Comparison of ENCODE assay signal across 17 cellular contexts in genomic region chr3:37096292-37096691, GRCh38.
DNase-seq lines count a peak whose midpoint lies in the region; ATAC-seq, FAIRE-seq and TF ChIP-seq lines count a peak whose summit lies in the region.
"Had no signal": no experiment of that assay in that cellular context is flagged by ENCODE, and none has a peak within 500 bp of the region (broad histone marks: within the 10 kb centered on the region; RNA-seq: fewer than 3 reads in every experiment).

No MANE protein-coding gene starts in this region.

- H2AFZ ChIP-seq in HepG2 (ENCODE audit: low read length): no peak overlapping the region

- H4K20me1 ChIP-seq in HepG2 (ENCODE audit: insufficient read depth, low read length): no peaks in the 10 kb centered on the region
- H4K20me1 ChIP-seq: BLaER1 had no signal

- CTCF ChIA-PET in HepG2 (lab: Yijun Ruan, JAX; ENCODE audit: low intra/inter-chr PET ratio, low total read pairs): no interaction called here

- no peaks in the 10 kb centered on the region for H3K9me3 ChIP-seq in HepG2 (ENCODE audit: low read length)
- no peaks in the 10 kb centered on the region for H3K9me3 ChIP-seq in ascending aorta
- H3K9me3 ChIP-seq: BLaER1, prostate gland, upper lobe of left lung had no signal

- H3K4me2 ChIP-seq in HepG2 (ENCODE audit: low read depth, low read length): no peak overlapping the region
- H3K4me2 ChIP-seq: BLaER1 had no signal

- ATAC-seq in HepG2: no peak
- ATAC-seq in stimulated activated naive CD8-positive, alpha-beta T cell treated with anti-CD3 and anti-CD28 coated beads, Interleukin-15, Interleukin-2, amounts not matched to agents 100 U/mL and 50 U/mL, for 24 hours: no peak

- H3K4me3 ChIP-seq in HepG2 (replicated peaks in 1 of 3; ENCODE audit: insufficient read depth in 1 of 3, low read depth in 2 of 3, low read length in 3 of 3): no peak overlapping the region
- H3K4me3 ChIP-seq in ascending aorta: no peak overlapping the region
- H3K4me3 ChIP-seq: BLaER1, prostate gland, upper lobe of left lung had no signal

- 0 out of 4 replicates have a peak, but pooled peaks of 1 of the 2 experiments have one; percentile 11 for TF ChIP-seq EP300 in HepG2 (IDR thresholded peaks at IDR 0.05; ENCODE audit: low read depth in 2 of 2, low read length in 2 of 2)
- TF ChIP-seq EP300 in HepG2 (CRISPR knock-in tag; IDR thresholded peaks at IDR 0.05; ENCODE audit: borderline replicate concordance): no peak

- BruUV-seq in HepG2 (replicated peaks; lab: Mats Ljungman, UMichigan): no TSS peak

- no peak overlapping the region for H3K27ac ChIP-seq in HepG2 (ENCODE audit: extremely low read length, insufficient read depth, low read length)
- no peak overlapping the region for H3K27ac ChIP-seq in ascending aorta
- H3K27ac ChIP-seq: BLaER1 had no signal

- in situ Hi-C loops in HepG2 (cut with HindIII; ENCODE audit: extremely low pct_ligation_motif_present, low pct_unique_long_range_greater_than_20kb): no loop called here

- FAIRE-seq in HepG2 (lab: Jason Lieb, UNC): no peak

- no peak overlapping the region for H3K9ac ChIP-seq in HepG2 (ENCODE audit: insufficient read depth, low read depth, low read length)
- H3K9ac ChIP-seq: BLaER1 had no signal

- TF ChIP-seq POLR2A in HepG2 (IDR thresholded peaks at IDR 0.05; ENCODE audit: insufficient read depth in 1 of 2, low read depth in 2 of 2, low read length in 2 of 2): no peak

- H3K4me1 ChIP-seq in HepG2 (ENCODE audit: insufficient read depth, low read length) (peaks cover 19% of the 10 kb centered on the region), ascending aorta (peaks cover 0 to 14% of the 10 kb centered on the region in 2 donors)
- H3K4me1 ChIP-seq: BLaER1, prostate gland had no signal

- POLR2A ChIA-PET in HepG2 (lab: Yijun Ruan, JAX): no interaction called here

- H3K36me3 Mint-ChIP-seq in progenitor cell of endocrine pancreas (ENCODE audit: insufficient read depth): peaks cover 9% of the 10 kb centered on the region

- intact Hi-C loops in HepG2 (cut with micrococcal nuclease; ENCODE audit: unreplicated experiment): no loop called here
- intact Hi-C loops in ascending aorta (cut with DNase I): no loop called here

- H3K27me3 ChIP-seq in HepG2 (ENCODE audit: control insufficient read depth in 1 of 2, insufficient read depth in 2 of 2, low read length in 2 of 2) (no peaks in the 10 kb centered on the region), ascending aorta (no peaks in the 10 kb centered on the region)
- H3K27me3 ChIP-seq: BLaER1, upper lobe of left lung had no signal

- no peaks in the 10 kb centered on the region for H3K9me3 Mint-ChIP-seq in progenitor cell of endocrine pancreas (ENCODE audit: low read depth)

- H3K36me3 ChIP-seq in HepG2 (replicated peaks in 1 of 2; ENCODE audit: control insufficient read depth in 1 of 2, insufficient read depth in 2 of 2, low read length in 2 of 2): peaks cover 0 to 5% of the 10 kb centered on the region in 2 experiments; a peak in 2 of 5 replicates
- peaks cover 0 to 34% of the 10 kb centered on the region in 2 donors for H3K36me3 ChIP-seq in ascending aorta
- H3K36me3 ChIP-seq: prostate gland had no signal

- H3K79me2 ChIP-seq in HepG2 (ENCODE audit: insufficient read depth, low read length): no peaks in the 10 kb centered on the region

- WGBS in HepG2 (ENCODE audit: low lambda C conversion rate): 46% methylated on average over 1 of the region's 1 CpG

- H3K27me3 Mint-ChIP-seq in progenitor cell of endocrine pancreas: no peaks in the 10 kb centered on the region

- H3K4me1 Mint-ChIP-seq in progenitor cell of endocrine pancreas (ENCODE audit: low read depth): peaks cover 10% of the 10 kb centered on the region

- peak; percentile 20 for DNase-seq in 8988T
- peak; percentile 85 for DNase-seq in HCEC 1CT
- peak; percentile 36 for DNase-seq in dedifferentiated amniotic fluid mesenchymal stem cell (ENCODE audit: extremely low spot score)
- peak; percentile 73 for DNase-seq in HepG2 (ENCODE audit: low spot score)
- no peak for DNase-seq in activated CD8-positive, alpha-beta memory T cell treated with anti-CD3 and anti-CD28 coated beads for 24 hours
- DNase-seq in progenitor cell of endocrine pancreas (ENCODE audit: low spot score, unreplicated experiment): no peak
- DNase-seq in ascending aorta (ENCODE audit: low spot score in 2 of 2): no peak
- DNase-seq in stimulated activated naive CD8-positive, alpha-beta T cell treated with anti-CD3 and anti-CD28 coated beads, Interleukin-15, Interleukin-2, amounts not matched to agents 100 U/mL and 50 U/mL, for 24 hours: no peak
- DNase-seq: activated naive CD4-positive, alpha-beta T cell treated with anti-CD3 and anti-CD28 coated beads, Interleukin-2, amount 50 U/mL, for 16 hours; effector memory CD4-positive, alpha-beta T cell; islet precursor cell; NCI-H1048; NCI-H774; T-helper 1 cell; upper lobe of left lung had no signal

- H3K27ac Mint-ChIP-seq in progenitor cell of endocrine pancreas: no peak overlapping the region

- TF ChIP-seq CTCF in HepG2 (CRISPR knock-in tag; IDR thresholded peaks at IDR 0.05): no peak
- no peak for TF ChIP-seq CTCF in progenitor cell of endocrine pancreas (IDR thresholded peaks at IDR 0.05; ENCODE audit: unreplicated experiment)
- no peak for TF ChIP-seq CTCF in ascending aorta (IDR thresholded peaks at IDR 0.05)

- no peak overlapping the region for H3K4me3 Mint-ChIP-seq in progenitor cell of endocrine pancreas (ENCODE audit: low read depth)

- TF ChIP-seq RAD21 in HepG2 (CRISPR knock-in tag; IDR thresholded peaks at IDR 0.05): no peak

TF ChIP-seq in HepG2, 621 proteins besides CTCF, POLR2A, EP300 and RAD21 (continues in another document):
- TF ChIP-seq, protein P1, sequence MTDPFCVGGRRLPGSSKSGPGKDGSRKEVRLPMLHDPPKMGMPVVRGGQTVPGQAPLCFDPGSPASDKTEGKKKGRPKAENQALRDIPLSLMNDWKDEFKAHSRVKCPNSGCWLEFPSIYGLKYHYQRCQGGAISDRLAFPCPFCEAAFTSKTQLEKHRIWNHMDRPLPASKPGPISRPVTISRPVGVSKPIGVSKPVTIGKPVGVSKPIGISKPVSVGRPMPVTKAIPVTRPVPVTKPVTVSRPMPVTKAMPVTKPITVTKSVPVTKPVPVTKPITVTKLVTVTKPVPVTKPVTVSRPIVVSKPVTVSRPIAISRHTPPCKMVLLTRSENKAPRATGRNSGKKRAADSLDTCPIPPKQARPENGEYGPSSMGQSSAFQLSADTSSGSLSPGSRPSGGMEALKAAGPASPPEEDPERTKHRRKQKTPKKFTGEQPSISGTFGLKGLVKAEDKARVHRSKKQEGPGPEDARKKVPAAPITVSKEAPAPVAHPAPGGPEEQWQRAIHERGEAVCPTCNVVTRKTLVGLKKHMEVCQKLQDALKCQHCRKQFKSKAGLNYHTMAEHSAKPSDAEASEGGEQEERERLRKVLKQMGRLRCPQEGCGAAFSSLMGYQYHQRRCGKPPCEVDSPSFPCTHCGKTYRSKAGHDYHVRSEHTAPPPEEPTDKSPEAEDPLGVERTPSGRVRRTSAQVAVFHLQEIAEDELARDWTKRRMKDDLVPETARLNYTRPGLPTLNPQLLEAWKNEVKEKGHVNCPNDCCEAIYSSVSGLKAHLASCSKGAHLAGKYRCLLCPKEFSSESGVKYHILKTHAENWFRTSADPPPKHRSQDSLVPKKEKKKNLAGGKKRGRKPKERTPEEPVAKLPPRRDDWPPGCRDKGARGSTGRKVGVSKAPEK (CRISPR knock-in tag; IDR thresholded peaks at IDR 0.05; ENCODE audit: borderline replicate concordance): no peak
- no peak for TF ChIP-seq SOX13 (IDR thresholded peaks at IDR 0.05)
- TF ChIP-seq SOX13 (CRISPR knock-in tag; conservative IDR thresholded peaks at IDR 0.05 in 1 of 2, IDR thresholded peaks at IDR 0.05 in 1 of 2): peak in 1 of 2 experiments; percentile 36; a peak in 1 of 4 replicates
- no peak for TF ChIP-seq ZNF33B (CRISPR knock-in tag; IDR thresholded peaks at IDR 0.05)
- TF ChIP-seq NR2F1 (CRISPR knock-in tag; IDR thresholded peaks at IDR 0.05): 0 out of 4 replicates have a peak, but pooled peaks of 1 of the 2 experiments have one; percentile 25
- TF ChIP-seq, protein P2, sequence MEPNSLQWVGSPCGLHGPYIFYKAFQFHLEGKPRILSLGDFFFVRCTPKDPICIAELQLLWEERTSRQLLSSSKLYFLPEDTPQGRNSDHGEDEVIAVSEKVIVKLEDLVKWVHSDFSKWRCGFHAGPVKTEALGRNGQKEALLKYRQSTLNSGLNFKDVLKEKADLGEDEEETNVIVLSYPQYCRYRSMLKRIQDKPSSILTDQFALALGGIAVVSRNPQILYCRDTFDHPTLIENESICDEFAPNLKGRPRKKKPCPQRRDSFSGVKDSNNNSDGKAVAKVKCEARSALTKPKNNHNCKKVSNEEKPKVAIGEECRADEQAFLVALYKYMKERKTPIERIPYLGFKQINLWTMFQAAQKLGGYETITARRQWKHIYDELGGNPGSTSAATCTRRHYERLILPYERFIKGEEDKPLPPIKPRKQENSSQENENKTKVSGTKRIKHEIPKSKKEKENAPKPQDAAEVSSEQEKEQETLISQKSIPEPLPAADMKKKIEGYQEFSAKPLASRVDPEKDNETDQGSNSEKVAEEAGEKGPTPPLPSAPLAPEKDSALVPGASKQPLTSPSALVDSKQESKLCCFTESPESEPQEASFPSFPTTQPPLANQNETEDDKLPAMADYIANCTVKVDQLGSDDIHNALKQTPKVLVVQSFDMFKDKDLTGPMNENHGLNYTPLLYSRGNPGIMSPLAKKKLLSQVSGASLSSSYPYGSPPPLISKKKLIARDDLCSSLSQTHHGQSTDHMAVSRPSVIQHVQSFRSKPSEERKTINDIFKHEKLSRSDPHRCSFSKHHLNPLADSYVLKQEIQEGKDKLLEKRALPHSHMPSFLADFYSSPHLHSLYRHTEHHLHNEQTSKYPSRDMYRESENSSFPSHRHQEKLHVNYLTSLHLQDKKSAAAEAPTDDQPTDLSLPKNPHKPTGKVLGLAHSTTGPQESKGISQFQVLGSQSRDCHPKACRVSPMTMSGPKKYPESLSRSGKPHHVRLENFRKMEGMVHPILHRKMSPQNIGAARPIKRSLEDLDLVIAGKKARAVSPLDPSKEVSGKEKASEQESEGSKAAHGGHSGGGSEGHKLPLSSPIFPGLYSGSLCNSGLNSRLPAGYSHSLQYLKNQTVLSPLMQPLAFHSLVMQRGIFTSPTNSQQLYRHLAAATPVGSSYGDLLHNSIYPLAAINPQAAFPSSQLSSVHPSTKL (CRISPR knock-in tag; IDR thresholded peaks at IDR 0.05): peak; percentile 47; the same call in 1 of the 2 replicates
- peak; percentile 33; the same call in 1 of the 2 replicates for TF ChIP-seq RARA (CRISPR knock-in tag; IDR thresholded peaks at IDR 0.05)
- peak; percentile 39; the same call in 1 of the 2 replicates for TF ChIP-seq ELF3 (CRISPR knock-in tag; IDR thresholded peaks at IDR 0.05)
- peak; percentile 51; the same call in 1 of the 2 replicates for TF ChIP-seq NR2F6 (IDR thresholded peaks at IDR 0.05)
- no peak for TF ChIP-seq NR2F6 (CRISPR knock-in tag; IDR thresholded peaks at IDR 0.05)

Comparison
In these comparisons a context has a peak if more than half of its experiments do, and no peak if none do; other contexts are left out.
1. DNase-seq: peak in 8988T (single experiment), HCEC 1CT (single experiment), dedifferentiated amniotic fluid mesenchymal stem cell (single experiment) and HepG2 (single experiment); none in activated CD8-positive, alpha-beta memory T cell treated with anti-CD3 and anti-CD28 coated beads for 24 hours (single experiment), progenitor cell of endocrine pancreas (single experiment), ascending aorta (0 of 2) and stimulated activated naive CD8-positive, alpha-beta T cell treated with anti-CD3 and anti-CD28 coated beads, Interleukin-15, Interleukin-2, amounts not matched to agents 100 U/mL and 50 U/mL, for 24 hours (single experiment).